In the genomic region with DNA sequence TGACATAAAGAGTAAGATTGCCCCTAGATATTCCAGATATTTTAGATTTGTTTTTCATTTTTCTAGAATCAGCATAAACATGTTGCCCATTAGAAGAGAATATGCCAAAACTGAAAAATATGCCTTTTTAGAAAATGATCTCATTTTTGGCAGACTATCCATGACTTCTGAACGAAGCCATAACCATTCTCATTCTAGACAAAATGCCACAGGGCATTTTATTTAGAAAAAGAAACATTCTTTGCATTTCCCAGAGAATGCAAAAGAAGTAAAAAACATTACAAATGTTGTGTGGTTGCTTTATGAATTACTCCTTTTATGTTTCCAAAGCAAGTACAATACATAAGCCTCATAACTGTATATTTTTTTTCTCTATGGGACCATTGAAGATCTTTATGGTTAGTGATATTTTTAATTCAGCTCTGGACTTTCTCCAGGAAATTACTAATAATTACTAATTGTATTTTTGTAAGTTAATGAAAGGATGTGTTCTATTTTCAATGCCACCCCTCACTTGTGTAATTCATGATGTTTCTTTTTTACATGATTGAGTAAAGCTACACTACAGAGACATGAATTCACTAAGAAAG, we compare ENCODE assay signal across 21 cellular contexts.
"Had no signal": no experiment of that assay in that cellular context is flagged by ENCODE, and none has a peak within 500 bp of the region (broad histone marks: within the 10 kb centered on the region; RNA-seq: fewer than 3 reads in every experiment).

No MANE protein-coding gene starts in this region.

- DNase-seq: islet precursor cell; left ventricle myocardium inferior; mesendoderm; naive B cell; natural killer cell; nephron progenitor cell; occipital lobe; ovary; right lobe of liver; stimulated activated CD4-positive, alpha-beta T cell treated with anti-CD3 and anti-CD28 coated beads, Interleukin-1b, Interleukin-23, amount 100 ng/mL, for 48 hours; stimulated activated CD4-positive, alpha-beta T cell treated with anti-CD3 and anti-CD28 coated beads, Interleukin-2, amount 100 ng/mL, for 48 hours; stimulated activated CD4-positive, alpha-beta T cell treated with anti-CD3 and anti-CD28 coated beads, Interleukin-4, amount 100 ng/mL, for 4 hours; stimulated activated CD8-positive, alpha-beta memory T cell treated with anti-CD3 and anti-CD28 coated beads, Interleukin-4, amount 100 ng/mL, for 48 hours; stimulated activated naive CD4-positive, alpha-beta T cell treated with Interleukin-2 at 50 U/mL for 16 hours; stimulated activated naive CD8-positive, alpha-beta T cell treated with anti-CD3 and anti-CD28 coated beads, Interleukin-15, amount 100 ng/mL, for 72 hours; substantia nigra; testis; thyroid gland; transverse colon; upper lobe of left lung had no signal

- ATAC-seq: natural killer cell; right lobe of liver; stimulated activated memory B cell treated with anti-CD40 and anti-IgM and Interleukin-4, amounts not matched to agents 10 μg/mL and 1 μg/mL and 100 μg/mL, for 72 hours; stimulated activated naive CD8-positive, alpha-beta T cell treated with anti-CD3 and anti-CD28 coated beads, Interleukin-15, amount 100 ng/mL, for 72 hours had no signal
